Comparison of ENCODE assay signal across 8 cellular contexts in genomic region chr5:14663734-14664269, GRCh38. TPM values are rescaled to one million over a fixed set of nuclear protein-coding genes. Genes with fewer than 3 reads are reported as not detected.
A peak's percentile ranks its signal among the peaks of the same experiment; 100 is the strongest.
DNase-seq lines count a peak whose midpoint lies in the region; ATAC-seq and TF ChIP-seq lines count a peak whose summit lies in the region.

No MANE protein-coding gene starts in this region.

- peak; percentile 16 for ATAC-seq in Right ventricle myocardium inferior
- ATAC-seq in HG02884 (IDR thresholded peaks at IDR 0.05; ENCODE audit: unreplicated experiment): peak; percentile 16
- peak; percentile 13 to 35 (median 20) for ATAC-seq in right lobe of liver

- H3K4me3 ChIP-seq in cardiac fibroblast (replicated peaks in 1 of 2; ENCODE audit: low read depth in 2 of 2, low read length in 2 of 2) (peak overlapping the region; percentile 70 to 79), right lobe of liver (peak overlapping the region; percentile 67 to 74 (median 72)), tibial artery (peak overlapping the region; percentile 78)

- DNase-seq in Right ventricle myocardium inferior (ENCODE audit: missing footprints): no peak
- DNase-seq in cardiac septum (ENCODE audit: low spot score): no peak
- peak; percentile 22 for DNase-seq in NCI-H82 (lab: John Stamatoyannopoulos, UW)
- peak in 1 of 2 donors; percentile 39 for DNase-seq in cardiac fibroblast (ENCODE audit: low read depth in 2 of 2)
- DNase-seq in right lobe of liver: peak in 1 of 3 donors; percentile 47
- DNase-seq in tibial artery: no peak
- no peak for DNase-seq in activated CD8-positive, alpha-beta memory T cell treated with anti-CD3 and anti-CD28 coated beads, Interleukin-2, amount 50 U/mL, for 48 hours

- intact Hi-C loops in Right ventricle myocardium inferior (cut with DNase I) (loop anchor here (5.0 kb wide), 1 partner anchor 312 kb away; no protein-coding TSS in a partner anchor), cardiac septum (cut with DNase I) (no loop called here), right lobe of liver (cut with DNase I) (no loop called here), tibial artery (cut with DNase I; ENCODE audit: low total_unique reads) (no loop called here)

- H3K36me3 ChIP-seq in right lobe of liver: no peaks in the 10 kb centered on the region
- H3K36me3 ChIP-seq in tibial artery: no peaks in the 10 kb centered on the region

- WGBS in right lobe of liver (ENCODE audit: insufficient coverage, low coverage, low lambda C conversion rate, missing lambda C conversion rate): 2% methylated on average over 20 of the region's 24 CpGs

- H3K4me1 ChIP-seq in right lobe of liver (peaks cover 0 to 46% (median 16%) of the 10 kb centered on the region in 4 donors), tibial artery (peaks cover 0 to 43% (median 28%) of the 10 kb centered on the region in 4 donors)

- H3K27ac ChIP-seq in right lobe of liver: peak overlapping the region; percentile 62 to 98 (median 87)
- H3K27ac ChIP-seq in tibial artery: peak overlapping the region; percentile 90 to 93

- H3K27me3 ChIP-seq in right lobe of liver (no peaks in the 10 kb centered on the region), tibial artery (no peaks in the 10 kb centered on the region)

- H3K9me3 ChIP-seq in right lobe of liver (no peaks in the 10 kb centered on the region), tibial artery (no peaks in the 10 kb centered on the region)

- TF ChIP-seq CTCF in cardiac fibroblast (IDR thresholded peaks at IDR 0.05; ENCODE audit: low read depth, low read length) (no peak), right lobe of liver (IDR thresholded peaks at IDR 0.05) (no peak), tibial artery (IDR thresholded peaks at IDR 0.05) (no peak)

- no peak for TF ChIP-seq POLR2A in right lobe of liver (IDR thresholded peaks at IDR 0.05)

RNA-seq across cellular contexts. Expression of gene OTULIN, which starts 0.7 kb away (rescaled TPM):
- total RNA-seq in Right ventricle myocardium inferior (22.4 TPM), cardiac septum (29.0 TPM), right lobe of liver (10 to 100 TPM; 25.2 to 34.8 (median 29.2) TPM)
